Comparison of ENCODE assay signal across 8 cellular contexts in the genomic region with DNA sequence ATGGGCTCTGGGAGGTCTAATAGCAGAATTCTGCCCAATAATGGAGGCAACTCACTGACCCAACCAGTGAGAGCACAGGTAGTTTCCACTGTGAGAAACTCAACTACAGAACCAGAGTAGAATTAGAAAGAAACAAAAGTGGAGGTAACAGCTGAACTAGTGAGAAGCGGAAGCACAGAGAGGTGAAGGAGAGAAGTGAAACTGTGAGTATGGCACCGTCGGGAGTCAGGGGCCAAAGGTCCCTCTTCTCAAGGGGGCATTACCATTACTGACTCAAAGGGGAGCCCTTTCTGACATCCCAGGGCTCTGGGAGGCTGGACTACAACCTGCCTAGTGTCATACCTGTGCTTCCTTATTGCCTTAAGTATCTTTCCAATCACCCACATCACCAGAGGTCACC.
A peak's percentile ranks its signal among the peaks of the same experiment; 100 is the strongest.
ATAC-seq lines count a peak whose summit lies in the region.

No MANE protein-coding gene starts in this region.

- ATAC-seq in GM18502 (IDR thresholded peaks at IDR 0.05; ENCODE audit: poor library complexity, unreplicated experiment) (peak; percentile 50), GM18873 (IDR thresholded peaks at IDR 0.05; ENCODE audit: low FRiP score, unreplicated experiment) (peak; percentile 61), GM19438 (IDR thresholded peaks at IDR 0.05; ENCODE audit: low read depth, unreplicated experiment) (peak; percentile 54), GM21515 (IDR thresholded peaks at IDR 0.05; ENCODE audit: unreplicated experiment) (peak; percentile 52), HG02588 (IDR thresholded peaks at IDR 0.05; ENCODE audit: unreplicated experiment) (peak; percentile 74), HG03025 (IDR thresholded peaks at IDR 0.05; ENCODE audit: low FRiP score, unreplicated experiment) (peak; percentile 68), HG03280 (IDR thresholded peaks at IDR 0.05; ENCODE audit: unreplicated experiment) (peak; percentile 51), HG03565 (IDR thresholded peaks at IDR 0.05; ENCODE audit: unreplicated experiment) (peak; percentile 37)

Comparison
In these comparisons a context has a peak if more than half of its experiments do, and no peak if none do; other contexts are left out.
1. Peak in every context shown above with its lines: ATAC-seq.